Comparison of ENCODE assay signal across 18 cellular contexts in genomic region chr9:97748525-97748924, GRCh38.
"Had no signal": no experiment of that assay in that cellular context is flagged by ENCODE, and none has a peak within 500 bp of the region (broad histone marks: within the 10 kb centered on the region; RNA-seq: fewer than 3 reads in every experiment).

No MANE protein-coding gene starts in this region.

- H3K9me2 ChIP-seq: SK-N-SH had no signal

- H3K27ac ChIP-seq: RWPE1 had no signal

- H3K9ac ChIP-seq: SK-N-SH had no signal

- H3K4me2 ChIP-seq: SK-N-SH had no signal

- DNase-seq: KBM-7; MV-4-11; NCI-H1048; NCI-H1105; NCI-H1417; NCI-H1436 treated with DMSO at 0.1 percent for 48 hours; NCI-H187 treated with DMSO at 0.1 percent for 48 hours; NCI-H2029 treated with DMSO at 0.1 percent for 48 hours; NCI-H2227 treated with DMSO at 0.1 percent for 48 hours; NCI-H526 treated with DMSO at 0.1 percent for 48 hours; NCI-H748 treated with DMSO at 0.1 percent for 48 hours; NK-92 treated with Interleukin-12 subunit alpha and Interleukin-12 subunit beta, amount 100 ng/mL, for 24 hours; PC-3; SHP77; SK-N-SH; SW 1271 had no signal

- ATAC-seq: Panc1, PC-3 had no signal

- H3K9me3 ChIP-seq: SK-N-SH had no signal
